ENCODE assay signal across 1 cellular context in genomic region chr1:28913786-28914227, GRCh38.
TF ChIP-seq lines count a peak whose summit lies in the region.

No MANE protein-coding gene starts in this region.

TF ChIP-seq in HepG2, 621 proteins besides CTCF, POLR2A, EP300 and RAD21 (continued from another document):
- TF ChIP-seq ETS1 (CRISPR knock-in tag; IDR thresholded peaks at IDR 0.05) (no peak), ERF (CRISPR knock-in tag; IDR thresholded peaks at IDR 0.05) (no peak), THAP7 (CRISPR knock-in tag; IDR thresholded peaks at IDR 0.05) (peak; percentile 78; the same call in 1 of the 2 replicates), PRMT3 (CRISPR knock-in tag; IDR thresholded peaks at IDR 0.05; ENCODE audit: borderline replicate concordance, low read depth) (no peak), KMT2A (CRISPR knock-in tag; IDR thresholded peaks at IDR 0.05) (no peak), USF2 (IDR thresholded peaks at IDR 0.05; ENCODE audit: low read depth, low read length) (no peak), USF2 (CRISPR knock-in tag; IDR thresholded peaks at IDR 0.05; ENCODE audit: borderline replicate concordance) (peak; percentile 25; the same call in 1 of the 2 replicates), SKI (IDR thresholded peaks at IDR 0.05; ENCODE audit: partially characterized antibody) (no peak), PCBP2 (optimal IDR thresholded peaks at IDR 0.05; ENCODE audit: low read depth, low read length, poor library complexity, severe bottlenecking) (no peak), HDAC6 (IDR thresholded peaks at IDR 0.05; ENCODE audit: low read depth, low read length) (no peak), YY1 (IDR thresholded peaks at IDR 0.05; ENCODE audit: insufficient read depth, insufficient replicate concordance, low read depth, low read length) (no peak), PHF8 (CRISPR knock-in tag; IDR thresholded peaks at IDR 0.05) (no peak), AHDC1 (CRISPR knock-in tag; IDR thresholded peaks at IDR 0.05; ENCODE audit: borderline replicate concordance) (no peak), ZNF235 (CRISPR knock-in tag; IDR thresholded peaks at IDR 0.05; ENCODE audit: borderline replicate concordance) (no peak), THAP9 (CRISPR knock-in tag; IDR thresholded peaks at IDR 0.05; ENCODE audit: borderline replicate concordance) (no peak), ZNF44 (CRISPR knock-in tag; IDR thresholded peaks at IDR 0.05) (no peak), ZNF441 (CRISPR knock-in tag; IDR thresholded peaks at IDR 0.05; ENCODE audit: borderline replicate concordance) (0 out of 2 replicates have a peak, but pooled peaks have one; percentile 50)
